Comparison of ENCODE assay signal across 11 cellular contexts in genomic region chr10:88062385-88062784, GRCh38.
A peak's percentile ranks its signal among the peaks of the same experiment; 100 is the strongest.
DNase-seq lines count a peak whose midpoint lies in the region; ATAC-seq, FAIRE-seq and TF ChIP-seq lines count a peak whose summit lies in the region.
"Had no signal": no experiment of that assay in that cellular context is flagged by ENCODE, and none has a peak within 500 bp of the region (broad histone marks: within the 10 kb centered on the region; RNA-seq: fewer than 3 reads in every experiment).

No MANE protein-coding gene starts in this region.

- peaks cover 3% of the 10 kb centered on the region for H3K9me3 Mint-ChIP-seq in T-helper 2 cell treated with Interferon-gamma antibody and Interleukin-4, amounts not matched to agents 5 μg/mL and 100 μg/mL, for 36 hours

- H3K14ac ChIP-seq in H1 (ENCODE audit: insufficient read length), result no peak overlapping the region

- no peak overlapping the region for H4K5ac ChIP-seq in H1 (ENCODE audit: insufficient read length, low read depth, low read length)

- H3K4ac ChIP-seq in H1 (replicated peaks; ENCODE audit: insufficient read length, low read depth, low read length), result no peak overlapping the region

- DNase-seq in MV-4-11 (lab: John Stamatoyannopoulos, UW) (peak; percentile 79), H1 (ENCODE audit: low read depth in 1 of 2, low spot score in 2 of 2) (no peak), NAMALWA (ENCODE audit: low spot score) (no peak)
- DNase-seq in activated CD4-positive, alpha-beta T cell treated with anti-CD3 and anti-CD28 coated beads, Interleukin-2, amount 50 U/mL, for 4 hours, result no peak
- no peak for DNase-seq in T-helper 2 cell treated with Interferon-gamma antibody and Interleukin-4, amounts not matched to agents 5 μg/mL and 100 μg/mL, for 36 hours (ENCODE audit: low spot score)
- DNase-seq: activated CD8-positive, alpha-beta T cell treated with anti-CD3 and anti-CD28 coated beads, Interleukin-2, amount 10 ng/mL, durations not matched to agents 7 days and 5 days; stimulated activated naive CD8-positive, alpha-beta T cell treated with anti-CD3 and anti-CD28 coated beads, Interleukin-15, Interleukin-2, amounts not matched to agents 100 U/mL and 50 U/mL, for 24 hours had no signal

- CTCF ChIA-PET in H1 (lab: Charles Lee; ENCODE audit: partially characterized antibody), result interaction anchor here (1.0 to 1.5 kb wide), 2 partner anchors 10 to 241 kb away, joined by 3 read pairs; no protein-coding TSS in a partner anchor

- H2BK5ac ChIP-seq in H1 (ENCODE audit: low read depth, low read length), result no peak overlapping the region

- no peaks in the 10 kb centered on the region for H3K27me3 ChIP-seq in BLaER1 treated with 17β-estradiol and CSF1 and Interleukin-3, amounts not matched to agents 10 nM and 100 nM
- no peaks in the 10 kb centered on the region for H3K27me3 ChIP-seq in H1 (replicated peaks in 1 of 4; ENCODE audit: control insufficient read depth in 3 of 4, extremely low read depth in 1 of 4, insufficient read depth in 3 of 4, low read length in 3 of 4)
- no peaks in the 10 kb centered on the region for H3K27me3 ChIP-seq in neuron (ENCODE audit: insufficient read depth, low read length)
- H3K27me3 ChIP-seq: MG63 had no signal

- no peak overlapping the region for H3K56ac ChIP-seq in H1 (replicated peaks; ENCODE audit: insufficient read length, low read depth, low read length)

- no peak overlapping the region for H3K4me3 ChIP-seq in BLaER1 treated with 17β-estradiol and CSF1 and Interleukin-3, amounts not matched to agents 10 nM and 100 nM
- no peak overlapping the region for H3K4me3 ChIP-seq in H1 (ENCODE audit: extremely low read depth in 1 of 4, insufficient read depth in 2 of 4, low read depth in 3 of 4, low read length in 4 of 4)
- H3K4me3 ChIP-seq in neuron (ENCODE audit: low read length), result no peak overlapping the region
- H3K4me3 ChIP-seq: MG63 had no signal

- H3K36me3 ChIP-seq in BLaER1 treated with 17β-estradiol and CSF1 and Interleukin-3, amounts not matched to agents 10 nM and 100 nM, result no peaks in the 10 kb centered on the region
- no peaks in the 10 kb centered on the region for H3K36me3 ChIP-seq in H1 (ENCODE audit: control insufficient read depth in 2 of 4, insufficient read depth in 4 of 4, low read length in 3 of 4)
- no peaks in the 10 kb centered on the region for H3K36me3 ChIP-seq in neuron (ENCODE audit: insufficient read depth, low read length)
- H3K36me3 ChIP-seq: MG63 had no signal

- TF ChIP-seq RAD21 in H1 (IDR thresholded peaks at IDR 0.05 in 1 of 2, conservative IDR thresholded peaks at IDR 0.05 in 1 of 2; ENCODE audit: low read depth in 2 of 2, low read length in 2 of 2), result no peak

- H3K27ac Mint-ChIP-seq in T-helper 2 cell treated with Interferon-gamma antibody and Interleukin-4, amounts not matched to agents 5 μg/mL and 100 μg/mL, for 36 hours, result no peak overlapping the region
- H3K27ac Mint-ChIP-seq: activated CD8-positive, alpha-beta T cell treated with anti-CD3 and anti-CD28 coated beads, Interleukin-2, amount 10 ng/mL, durations not matched to agents 7 days and 5 days had no signal

- H2BK15ac ChIP-seq in H1 (ENCODE audit: low read length), result peak overlapping the region; percentile 98; the same call in 1 of the 2 replicates

- no peaks in the 10 kb centered on the region for H3K79me1 ChIP-seq in H1 (ENCODE audit: low read depth, low read length)

- H4K8ac ChIP-seq in H1 (ENCODE audit: extremely low read depth, insufficient read depth, low read length), result no peak overlapping the region

- no peak for TF ChIP-seq EP300 in H1 (IDR thresholded peaks at IDR 0.05; ENCODE audit: borderline replicate concordance in 1 of 2, low read depth in 2 of 2, low read length in 2 of 2)

- no peak overlapping the region for H2BK12ac ChIP-seq in H1 (ENCODE audit: low read depth, low read length)

- H3K4me1 Mint-ChIP-seq in T-helper 2 cell treated with Interferon-gamma antibody and Interleukin-4, amounts not matched to agents 5 μg/mL and 100 μg/mL, for 36 hours (ENCODE audit: low read depth), result peaks cover 38% of the 10 kb centered on the region

- peaks cover 5% of the 10 kb centered on the region for H3K36me3 Mint-ChIP-seq in T-helper 2 cell treated with Interferon-gamma antibody and Interleukin-4, amounts not matched to agents 5 μg/mL and 100 μg/mL, for 36 hours (ENCODE audit: low read depth)

- 90% methylated on average over 6 of the region's 6 CpGs; no CpG with 5 or more reads in 1 of the 2 experiments for WGBS in H1 (ENCODE audit: extremely low coverage in 1 of 2, insufficient coverage in 1 of 2, insufficient read length in 1 of 2, insufficient replicate concordance in 2 of 2, low coverage in 1 of 2, low lambda C conversion rate in 2 of 2, missing lambda C conversion rate in 1 of 2), 2 experiments

- no peak overlapping the region for H2BK20ac ChIP-seq in H1 (ENCODE audit: low read length)

- peak overlapping the region in 10 of 11 experiments; percentile 7 to 81 (median 42); a peak in 15 of 22 replicates for H3K27ac ChIP-seq in BLaER1 treated with 17β-estradiol and CSF1 and Interleukin-3, amounts not matched to agents 10 nM and 100 nM
- no peak overlapping the region for H3K27ac ChIP-seq in H1 (ENCODE audit: low read depth, low read length)

- no peaks in the 10 kb centered on the region for H4K20me1 ChIP-seq in BLaER1 treated with 17β-estradiol and CSF1 and Interleukin-3, amounts not matched to agents 10 nM and 100 nM
- no peaks in the 10 kb centered on the region for H4K20me1 ChIP-seq in H1 (replicated peaks in 1 of 2; ENCODE audit: control insufficient read depth in 1 of 2, insufficient read depth in 2 of 2, low read length in 2 of 2)

- no peak for TF ChIP-seq POLR2A in H1 (IDR thresholded peaks at IDR 0.05; ENCODE audit: control extremely low read depth in 1 of 2, low read depth in 2 of 2, low read length in 2 of 2)

- H2AFZ ChIP-seq in H1 (ENCODE audit: low read length), result peak overlapping the region; percentile 85; the same call in 1 of the 2 replicates
- H2AFZ ChIP-seq in neuron (ENCODE audit: low read depth, low read length), result peak overlapping the region; percentile 15

- H3K27me3 Mint-ChIP-seq in T-helper 2 cell treated with Interferon-gamma antibody and Interleukin-4, amounts not matched to agents 5 μg/mL and 100 μg/mL, for 36 hours (ENCODE audit: low read depth), result peaks cover 4% of the 10 kb centered on the region

- H3K9me3 ChIP-seq in BLaER1 treated with 17β-estradiol and CSF1 and Interleukin-3, amounts not matched to agents 10 nM and 100 nM (replicated peaks in 1 of 11), result peaks cover 0 to 9% (median 0%) of the 10 kb centered on the region in 11 experiments; a peak in 3 of 22 replicates
- H3K9me3 ChIP-seq in H1 (ENCODE audit: insufficient read depth in 2 of 2, low read depth in 1 of 2, low read length in 1 of 2) (no peaks in the 10 kb centered on the region), neuron (ENCODE audit: low read length) (no peaks in the 10 kb centered on the region)
- H3K9me3 ChIP-seq: MG63 had no signal

- POLR2A ChIA-PET in H1 (lab: Charles Lee; ENCODE audit: partially characterized antibody), result no interaction called here

- peak overlapping the region in 5 of 11 experiments; percentile 8 to 36 (median 16); a peak in 5 of 22 replicates for H3K9ac ChIP-seq in BLaER1 treated with 17β-estradiol and CSF1 and Interleukin-3, amounts not matched to agents 10 nM and 100 nM
- no peak overlapping the region for H3K9ac ChIP-seq in H1 (replicated peaks in 1 of 4; ENCODE audit: extremely low read depth in 1 of 4, low read depth in 3 of 4, low read length in 3 of 4)

- H3K23me2 ChIP-seq in H1 (ENCODE audit: low read depth, low read length), result no peaks in the 10 kb centered on the region; the same call in 1 of the 2 replicates

- no peak for TF ChIP-seq CTCF in H1 (IDR thresholded peaks at IDR 0.05; ENCODE audit: control extremely low read depth in 1 of 3, insufficient read depth in 1 of 3, low read depth in 1 of 3, low read length in 3 of 3)

- H3K4me1 ChIP-seq in BLaER1 treated with 17β-estradiol and CSF1 and Interleukin-3, amounts not matched to agents 10 nM and 100 nM, result peaks cover 48 to 76% (median 56%) of the 10 kb centered on the region in 10 experiments
- H3K4me1 ChIP-seq in H1 (replicated peaks in 1 of 4; ENCODE audit: control insufficient read depth in 3 of 4, insufficient read depth in 4 of 4, low read length in 3 of 4) (no peaks in the 10 kb centered on the region), neuron (ENCODE audit: insufficient read depth, low read length) (no peaks in the 10 kb centered on the region)

- FAIRE-seq in H1 (lab: Jason Lieb, UNC), result no peak

- H3K23ac ChIP-seq in H1 (ENCODE audit: insufficient read length), result no peak overlapping the region

- no peak for ATAC-seq in GM18909 (IDR thresholded peaks at IDR 0.05; ENCODE audit: poor library complexity, unreplicated experiment)
- ATAC-seq: activated CD8-positive, alpha-beta T cell treated with anti-CD3 and anti-CD28 coated beads, Interleukin-2, amount 10 ng/mL, durations not matched to agents 7 days and 5 days; stimulated activated naive CD8-positive, alpha-beta T cell treated with anti-CD3 and anti-CD28 coated beads, Interleukin-15, Interleukin-2, amounts not matched to agents 100 U/mL and 50 U/mL, for 24 hours had no signal

- no peaks in the 10 kb centered on the region for H3K79me2 ChIP-seq in H1 (ENCODE audit: control insufficient read depth in 1 of 2, insufficient read depth in 2 of 2, low read length in 2 of 2)

- no peak overlapping the region for H2AK5ac ChIP-seq in H1 (ENCODE audit: low read depth, low read length)

- H3K18ac ChIP-seq in H1 (ENCODE audit: extremely low read depth, low read length), result no peak overlapping the region

- H3K4me2 ChIP-seq in BLaER1 treated with 17β-estradiol and CSF1 and Interleukin-3, amounts not matched to agents 10 nM and 100 nM, result peak overlapping the region; percentile 14 to 91 (median 72); a peak in 20 of 22 replicates
- H3K4me2 ChIP-seq in H1 (ENCODE audit: insufficient read depth in 1 of 2, low read depth in 2 of 2, low read length in 2 of 2), result no peak overlapping the region

- no peak overlapping the region for H3K4me3 Mint-ChIP-seq in T-helper 2 cell treated with Interferon-gamma antibody and Interleukin-4, amounts not matched to agents 5 μg/mL and 100 μg/mL, for 36 hours
- H3K4me3 Mint-ChIP-seq: activated CD8-positive, alpha-beta T cell treated with anti-CD3 and anti-CD28 coated beads, Interleukin-2, amount 10 ng/mL, durations not matched to agents 7 days and 5 days had no signal

- H2BK120ac ChIP-seq in H1 (replicated peaks; ENCODE audit: low read depth, low read length), result no peak overlapping the region

- no peak overlapping the region for H4K91ac ChIP-seq in H1 (replicated peaks; ENCODE audit: insufficient read length, low read length)

TF ChIP-seq in H1, 55 proteins besides CTCF, POLR2A, EP300 and RAD21 (continues in another document):
- TF ChIP-seq EZH2 (IDR thresholded peaks at IDR 0.05; ENCODE audit: low read depth, low read length, severe bottlenecking) (no peak), TCF12 (IDR thresholded peaks at IDR 0.05; ENCODE audit: low read depth, low read length) (no peak), CHD2 (IDR thresholded peaks at IDR 0.05; ENCODE audit: low read length) (no peak), TEAD4 (IDR thresholded peaks at IDR 0.05; ENCODE audit: low read depth, low read length) (no peak), ZNF274 (IDR thresholded peaks at IDR 0.05; ENCODE audit: borderline replicate concordance, extremely low read depth, low read length) (no peak)

Comparison
In these comparisons a context has a peak if more than half of its experiments do, and no peak if none do; other contexts are left out.
1. H3K4me2 ChIP-seq: peak in BLaER1 treated with 17β-estradiol and CSF1 and Interleukin-3, amounts not matched to agents 10 nM and 100 nM (11 of 11); none in H1 (0 of 2).